In the genomic region with DNA sequence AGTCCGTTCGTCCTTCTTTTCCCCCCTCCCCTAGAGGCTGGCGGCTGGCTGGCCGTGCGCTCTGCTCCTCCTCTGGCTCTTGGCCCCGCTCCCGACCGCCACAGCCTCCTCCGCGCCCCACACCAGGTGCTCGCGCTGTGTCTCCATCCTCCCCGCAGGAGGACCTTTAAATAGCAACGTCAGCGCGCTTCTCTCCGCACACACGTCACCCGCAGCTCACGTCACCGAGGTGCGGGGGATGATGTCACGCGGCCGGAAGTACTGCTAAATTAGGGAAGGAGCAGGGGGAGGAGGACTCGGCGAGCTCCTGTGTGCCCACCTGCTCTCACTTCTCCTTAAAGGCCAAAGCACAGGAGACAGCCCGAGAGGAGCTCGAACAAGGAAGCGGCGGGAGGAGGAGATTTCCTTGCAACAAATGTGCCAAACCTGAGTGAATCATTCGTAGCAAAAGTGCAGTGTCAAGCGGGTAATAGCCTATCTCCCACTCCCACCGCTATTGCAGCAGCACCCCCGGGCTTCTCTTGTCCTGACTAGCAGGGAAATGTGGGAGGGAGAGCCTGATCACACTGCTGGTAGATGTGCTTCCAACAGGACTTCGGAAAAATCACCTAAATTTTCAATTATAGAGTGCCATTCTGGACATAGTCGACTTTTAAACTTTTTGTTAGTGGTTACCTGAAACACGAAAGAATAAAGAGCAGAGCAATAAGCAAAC, we compare ENCODE assay signal across 8 cellular contexts. TPM values are rescaled to one million over a fixed set of nuclear protein-coding genes. Genes with fewer than 3 reads are reported as not detected.
A peak's percentile ranks its signal among the peaks of the same experiment; 100 is the strongest.
DNase-seq lines count a peak whose midpoint lies in the region; ATAC-seq and TF ChIP-seq lines count a peak whose summit lies in the region.

No MANE protein-coding gene starts in this region.

- 2 to 3% (median 3%) methylated on average over 34 to 38 of the region's 38 CpGs for WGBS in spleen, 5 donors

- H3K4me3 Mint-ChIP-seq in activated B cell treated with CpG ODN at 0.5 μM for 24 hours = peak overlapping the region; percentile 91

- TF ChIP-seq CTCF in AG04450 (IDR thresholded peaks at IDR 0.05; ENCODE audit: low read depth, low read length) = no peak
- TF ChIP-seq CTCF in activated B cell treated with CpG ODN at 0.5 μM for 24 hours (IDR thresholded peaks at IDR 0.05) = no peak
- TF ChIP-seq CTCF in spleen (IDR thresholded peaks at IDR 0.05 in 8 of 11, conservative IDR thresholded peaks at IDR 0.05 in 3 of 11) = peak in 1 of 11 experiments; percentile 3

- H3K27me3 ChIP-seq in AG04450 (ENCODE audit: control insufficient read depth, insufficient read depth, low read length) (no peaks in the 10 kb centered on the region), spleen (replicated peaks in 1 of 7) (peaks cover 8 to 53% (median 31%) of the 10 kb centered on the region in 7 donors)

- DNase-seq in AG04450 (ENCODE audit: low read depth, low spot score) (peak; percentile 79), NCI-H2196 treated with DMSO at 0.1 percent for 48 hours (lab: John Stamatoyannopoulos, UW; ENCODE audit: unreplicated experiment) (peak; percentile 60), activated B cell treated with CpG ODN at 0.5 μM for 24 hours (peak; percentile 85), caudate nucleus (lab: John Stamatoyannopoulos, UW) (peak; percentile 30 to 98 (median 86)), inferior parietal cortex (ENCODE audit: extremely low spot score) (peak; percentile 94), spleen (peak; percentile 93)

- H3K36me3 Mint-ChIP-seq in activated B cell treated with CpG ODN at 0.5 μM for 24 hours (ENCODE audit: low read depth) = peaks cover 4% of the 10 kb centered on the region

- CTCF ChIA-PET in AG04450 (lab: Charles Lee) (interaction anchor here (0.8 to 1.4 kb wide), 2 partner anchors 381 to 494 kb away, joined by 4 read pairs; no protein-coding TSS in a partner anchor), activated B cell treated with CpG ODN at 0.5 μM for 24 hours (lab: Charles Lee) (interaction anchor here (0.6 kb wide), 1 partner anchor 43 kb away, joined by 4 read pairs; no protein-coding TSS in a partner anchor)

- peak; percentile 6 to 81 (median 72) for TF ChIP-seq POLR2A in spleen (IDR thresholded peaks at IDR 0.05)

- ATAC-seq in GM18907 (IDR thresholded peaks at IDR 0.05; ENCODE audit: unreplicated experiment) (peak; percentile 91), HG03139 (IDR thresholded peaks at IDR 0.05; ENCODE audit: unreplicated experiment) (peak; percentile 72), activated B cell treated with CpG ODN at 0.5 μM for 24 hours (ENCODE audit: low read depth) (peak; percentile 77)

- POLR2A ChIA-PET in AG04450 (lab: Yijun Ruan, JAX) = interaction anchor here (0.6 to 2.5 kb wide), 5 partner anchors 10 to 923 kb away, joined by 3 to 10 read pairs (median 4); partner anchors contain the start of genes JMY and TENT2
- POLR2A ChIA-PET in activated B cell treated with CpG ODN at 0.5 μM for 24 hours (lab: Charles Lee) = interaction anchor here (0.5 to 2.2 kb wide), 9 partner anchors 47 to 1992 kb away, joined by 3 to 14 read pairs (median 4); partner anchors contain the start of genes ARSB, DHFR, MSH3 and TENT2

- H3K9me3 Mint-ChIP-seq in activated B cell treated with CpG ODN at 0.5 μM for 24 hours = no peaks in the 10 kb centered on the region

- H3K9me3 ChIP-seq in AG04450 (ENCODE audit: control insufficient read depth, insufficient read depth, low read length) (no peaks in the 10 kb centered on the region; the same call in 1 of the 2 replicates), spleen (no peaks in the 10 kb centered on the region)

- peak overlapping the region; percentile 89 for H3K27ac Mint-ChIP-seq in activated B cell treated with CpG ODN at 0.5 μM for 24 hours

- peaks cover 24% of the 10 kb centered on the region for H3K27me3 Mint-ChIP-seq in activated B cell treated with CpG ODN at 0.5 μM for 24 hours

- H3K4me3 ChIP-seq in AG04450 (ENCODE audit: low read depth, low read length) = peak overlapping the region; percentile 66
- H3K4me3 ChIP-seq in spleen = peak overlapping the region; percentile 62 to 96 (median 82)

- intact Hi-C loops in activated B cell treated with CpG ODN at 0.5 μM for 24 hours (cut with micrococcal nuclease) = loop anchor here (1.0 to 10.0 kb wide), 12 partner anchors 98 to 1882 kb away; partner anchors contain the start of genes AP3B1, ARSB, DHFR and JMY
- intact Hi-C loops in spleen (cut with DNase I; ENCODE audit: low total_unique reads) = no loop called here

- no peaks in the 10 kb centered on the region for H3K36me3 ChIP-seq in spleen

- peaks cover 10 to 38% (median 22%) of the 10 kb centered on the region in 6 donors for H3K4me1 ChIP-seq in spleen

- peak overlapping the region; percentile 92 for H3K27ac ChIP-seq in AG04450 (ENCODE audit: low read depth, low read length)
- H3K27ac ChIP-seq in caudate nucleus (ENCODE audit: low read depth, low read length) = peak overlapping the region; percentile 89
- peak overlapping the region; percentile 89 to 99 (median 92) for H3K27ac ChIP-seq in spleen

- H3K4me1 Mint-ChIP-seq in activated B cell treated with CpG ODN at 0.5 μM for 24 hours = peaks cover 28% of the 10 kb centered on the region

RNA-seq across cellular contexts. Expression of gene HOMER1, which starts 0.6 kb away (rescaled TPM):
- 4.4 and 5.1 TPM in 2 replicates for polyA plus RNA-seq in AG04450 (2011; rRNA removed)
- polyA minus RNA-seq in AG04450 (2011; rRNA and poly(A)+ RNA removed) = 2.6 and 6.9 TPM in 2 replicates
- 3.2 and 4.2 TPM in 2 replicates for total RNA-seq in activated B cell treated with CpG ODN at 0.5 μM for 24 hours
- 1 to 10 TPM; 1.3 to 5.2 (median 3.4) TPM for total RNA-seq in spleen
- polyA plus RNA-seq in spleen = under 1 TPM; 0.39 to 0.67 (median 0.41) TPM

Comparison
In these comparisons a context has a peak if more than half of its experiments do, and no peak if none do; other contexts are left out.
1. Peak in every context shown above with its lines: DNase-seq, ATAC-seq, H3K4me3 ChIP-seq and H3K27ac ChIP-seq.